In genomic region chr5:131627466-131627865, GRCh38 we compare ENCODE assay signal across 26 cellular contexts.
"Had no signal": no experiment of that assay in that cellular context is flagged by ENCODE, and none has a peak within 500 bp of the region (broad histone marks: within the 10 kb centered on the region; RNA-seq: fewer than 3 reads in every experiment).

No MANE protein-coding gene starts in this region.

- H3K4me3 ChIP-seq: breast epithelium, esophagus squamous epithelium, gastrocnemius medialis, ovary, right lobe of liver, testis had no signal

- ATAC-seq: activated CD4-positive, alpha-beta T cell treated with anti-CD3 and anti-CD28 coated beads for 36 hours; activated CD8-positive, alpha-beta memory T cell treated with anti-CD3 and anti-CD28 coated beads, Interleukin-2, amount 10 ng/mL, durations not matched to agents 7 days and 5 days; activated CD8-positive, alpha-beta T cell treated with anti-CD3 and anti-CD28 coated beads, Interleukin-2, amount 10 ng/mL, durations not matched to agents 7 days and 5 days; gastrocnemius medialis; left ventricle myocardium superior; right lobe of liver; stimulated activated naive CD8-positive, alpha-beta T cell treated with anti-CD3 and anti-CD28 coated beads, Interleukin-15, Interleukin-2, amounts not matched to agents 100 U/mL and 50 U/mL, for 24 hours had no signal

- H3K36me3 ChIP-seq: breast epithelium, esophagus squamous epithelium, gastrocnemius medialis, ovary, right lobe of liver had no signal

- DNase-seq: activated CD4-positive, alpha-beta T cell treated with anti-CD3 and anti-CD28 coated beads for 36 hours; activated CD4-positive, CD25-positive, alpha-beta regulatory T cell; activated CD8-positive, alpha-beta memory T cell treated with anti-CD3 and anti-CD28 coated beads, Interleukin-2, amount 10 ng/mL, durations not matched to agents 7 days and 5 days; activated CD8-positive, alpha-beta T cell treated with anti-CD3 and anti-CD28 coated beads, Interleukin-2, amount 10 ng/mL, durations not matched to agents 7 days and 5 days; activated T-cell treated with anti-CD3 and anti-CD28 coated beads, Interleukin-2, amount 50 U/mL, for 48 hours; central memory CD4-positive, alpha-beta T cell; effector CD4-positive, alpha-beta T cell; esophagus squamous epithelium; gastrocnemius medialis; glutamatergic neuron; left ventricle myocardium superior; mammary epithelial cell; ovary; right lobe of liver; stimulated activated CD4-positive, alpha-beta T cell treated with anti-CD3 and anti-CD28 coated beads, Interleukin-4, amount 100 ng/mL, for 1 hour; stimulated activated naive CD8-positive, alpha-beta T cell treated with anti-CD3 and anti-CD28 coated beads, Interleukin-15, Interleukin-2, amounts not matched to agents 100 U/mL and 50 U/mL, for 24 hours; testis; trophoblast cell had no signal

- H3K27ac ChIP-seq: breast epithelium, epithelial cell of prostate, esophagus squamous epithelium, gastrocnemius medialis, neutrophil, ovary, right lobe of liver had no signal

- H3K27me3 ChIP-seq: breast epithelium, esophagus squamous epithelium, gastrocnemius medialis, neutrophil, ovary, right lobe of liver, testis had no signal

- H3K27ac Mint-ChIP-seq: activated CD4-positive, alpha-beta T cell treated with anti-CD3 and anti-CD28 coated beads for 36 hours; activated CD8-positive, alpha-beta memory T cell treated with anti-CD3 and anti-CD28 coated beads, Interleukin-2, amount 10 ng/mL, durations not matched to agents 7 days and 5 days; activated CD8-positive, alpha-beta T cell treated with anti-CD3 and anti-CD28 coated beads, Interleukin-2, amount 10 ng/mL, durations not matched to agents 7 days and 5 days; activated naive CD4-positive, alpha-beta T cell treated with anti-CD3 and anti-CD28 coated beads, Interleukin-2, amount 50 U/mL, for 24 hours; activated T-helper 2 cell treated with anti-CD3 and anti-CD28 coated beads, Interferon-gamma antibody, Interleukin-2, Interleukin-4, amounts not matched to agents 10 μg/mL and 5 μg/mL and 100 μg/mL, durations not matched to agents 14 hours and 24 hours and 36 hours; dendritic cell treated with granulocyte-macrophage colony-stimulating factor and Interleukin-4, amounts not matched to agents 40 ng/mL and 50 ng/mL, for 4 days; nephron; progenitor cell of endocrine pancreas had no signal

- H3K4me1 ChIP-seq: breast epithelium, right lobe of liver, testis had no signal

- H3K9me3 ChIP-seq: breast epithelium, esophagus squamous epithelium, gastrocnemius medialis, neutrophil, ovary, right lobe of liver, testis had no signal

- H3K9me3 Mint-ChIP-seq: activated T-helper 2 cell treated with anti-CD3 and anti-CD28 coated beads, Interferon-gamma antibody, Interleukin-2, Interleukin-4, amounts not matched to agents 10 μg/mL and 5 μg/mL and 100 μg/mL, durations not matched to agents 14 hours and 24 hours and 36 hours; dendritic cell treated with granulocyte-macrophage colony-stimulating factor and Interleukin-4, amounts not matched to agents 40 ng/mL and 50 ng/mL, for 4 days had no signal

- H3K27me3 Mint-ChIP-seq: activated CD4-positive, alpha-beta T cell treated with anti-CD3 and anti-CD28 coated beads for 36 hours; activated CD8-positive, alpha-beta memory T cell treated with anti-CD3 and anti-CD28 coated beads, Interleukin-2, amount 10 ng/mL, durations not matched to agents 7 days and 5 days; activated naive CD4-positive, alpha-beta T cell treated with anti-CD3 and anti-CD28 coated beads, Interleukin-2, amount 50 U/mL, for 24 hours; dendritic cell treated with granulocyte-macrophage colony-stimulating factor and Interleukin-4, amounts not matched to agents 40 ng/mL and 50 ng/mL, for 4 days; progenitor cell of endocrine pancreas had no signal

- H3K4me3 Mint-ChIP-seq: activated CD4-positive, alpha-beta T cell treated with anti-CD3 and anti-CD28 coated beads for 36 hours; activated CD8-positive, alpha-beta memory T cell treated with anti-CD3 and anti-CD28 coated beads, Interleukin-2, amount 10 ng/mL, durations not matched to agents 7 days and 5 days; activated CD8-positive, alpha-beta T cell treated with anti-CD3 and anti-CD28 coated beads, Interleukin-2, amount 10 ng/mL, durations not matched to agents 7 days and 5 days; dendritic cell treated with granulocyte-macrophage colony-stimulating factor and Interleukin-4, amounts not matched to agents 40 ng/mL and 50 ng/mL, for 4 days; nephron had no signal
